In genomic region chr15:40906947-40907802, GRCh38 we compare ENCODE assay signal across 8 cellular contexts.
DNase-seq lines count a peak whose midpoint lies in the region; ATAC-seq and TF ChIP-seq lines count a peak whose summit lies in the region.

No MANE protein-coding gene starts in this region.

- DNase-seq in Ammon's horn (ENCODE audit: low spot score) (peak; percentile 56), HAP-1 (ENCODE audit: low spot score in 2 of 2) (peak in 1 of 2 experiments; percentile 21), RPMI8226 (peak; percentile 74), astrocyte of the cerebellum (ENCODE audit: low read depth) (no peak)
- DNase-seq in stimulated activated CD4-positive, alpha-beta T cell treated with anti-CD3 and anti-CD28 coated beads, Interleukin-1b, Interleukin-23, amount 100 ng/mL, for 48 hours, result peak; percentile 63

- H3K4me3 ChIP-seq in HAP-1 (peak overlapping the region; percentile 17; the same call in 1 of the 2 replicates), astrocyte of the cerebellum (ENCODE audit: low read depth, low read length) (peak overlapping the region; percentile 37), iPS-20b (ENCODE audit: low read length) (peak overlapping the region; percentile 70; the same call in 1 of the 2 replicates)

- ATAC-seq in GM18873 (IDR thresholded peaks at IDR 0.05; ENCODE audit: low FRiP score, unreplicated experiment) (no peak), GM21528 (IDR thresholded peaks at IDR 0.05; ENCODE audit: low FRiP score, unreplicated experiment) (no peak)

- H3K36me3 ChIP-seq in HAP-1 (replicated peaks), result peaks cover 22% of the 10 kb centered on the region
- H3K36me3 ChIP-seq in iPS-20b (ENCODE audit: insufficient read depth, low read depth, low read length), result peaks cover 30% of the 10 kb centered on the region

- H3K4me1 ChIP-seq in HAP-1, result peaks cover 8% of the 10 kb centered on the region
- H3K4me1 ChIP-seq in iPS-20b (ENCODE audit: insufficient read depth, low read length), result peaks cover 15% of the 10 kb centered on the region

- in situ Hi-C loops in HAP-1 (cut with MboI; ENCODE audit: low sequenced_read_pairs), result loop anchor here (10.0 kb wide), 1 partner anchor 118 kb away; no protein-coding TSS in a partner anchor
- in situ Hi-C loops in astrocyte of the cerebellum (cut with HindIII; ENCODE audit: low sequenced_read_pairs), result loop anchor here (5.0 kb wide), 2 partner anchors 120 to 270 kb away; no protein-coding TSS in a partner anchor

- H3K27ac ChIP-seq in iPS-20b (ENCODE audit: low read length), result no peak overlapping the region

- no peaks in the 10 kb centered on the region for H3K27me3 ChIP-seq in HAP-1 (ENCODE audit: low read depth)
- no peaks in the 10 kb centered on the region for H3K27me3 ChIP-seq in iPS-20b (ENCODE audit: insufficient read depth, low read length)

- H3K9me3 ChIP-seq in HAP-1 (no peaks in the 10 kb centered on the region), iPS-20b (ENCODE audit: insufficient read depth, low read depth, low read length) (no peaks in the 10 kb centered on the region)

- no peak for TF ChIP-seq CTCF in astrocyte of the cerebellum (IDR thresholded peaks at IDR 0.05; ENCODE audit: low read depth, low read length, missing control alignments)

- H3K9ac ChIP-seq in iPS-20b (ENCODE audit: low read depth, low read length), result no peak overlapping the region

Comparison
In these comparisons a context has a peak if more than half of its experiments do, and no peak if none do; other contexts are left out.
1. H3K4me3 ChIP-seq: peak in every context shown above with its lines; median percentile 70 in iPS-20b; 37 in astrocyte of the cerebellum; 17 in HAP-1.